In genomic region chr20:15455279-15455678, GRCh38 we compare ENCODE assay signal across 25 cellular contexts.
"Had no signal": no experiment of that assay in that cellular context is flagged by ENCODE, and none has a peak within 500 bp of the region (broad histone marks: within the 10 kb centered on the region; RNA-seq: fewer than 3 reads in every experiment).

No MANE protein-coding gene starts in this region.

- H3K4me1 ChIP-seq: colonic mucosa, esophagus muscularis mucosa, foreskin keratinocyte, gastroesophageal sphincter, heart right ventricle, pancreas, right lobe of liver, suprapubic skin, transverse colon, upper lobe of right lung, uterus had no signal

- H3K27ac ChIP-seq: colonic mucosa, esophagus muscularis mucosa, foreskin keratinocyte, gastroesophageal sphincter, heart right ventricle, neutrophil, pancreas, right lobe of liver, suprapubic skin, transverse colon, upper lobe of right lung, uterus had no signal

- DNase-seq: colonic mucosa; effector CD8-positive, alpha-beta T cell; endodermal cell; foreskin keratinocyte; glutamatergic neuron; heart right ventricle; hypothalamus; immature natural killer cell; kidney glomerular epithelial cell; pancreas; right lobe of liver; small intestine; stimulated activated CD4-positive, alpha-beta T cell treated with anti-CD3 and anti-CD28 coated beads, Interleukin-15, amount 100 ng/mL, for 24 hours; stimulated activated CD4-positive, alpha-beta T cell treated with anti-CD3 and anti-CD28 coated beads, Interleukin-2, amount 100 ng/mL, for 48 hours; stimulated activated naive B cell treated with anti-CD40 and anti-IgM and Interleukin-4, amounts not matched to agents 10 μg/mL and 1 μg/mL and 100 μg/mL, for 72 hours; transverse colon; upper lobe of right lung; uterus had no signal

- ATAC-seq: foreskin keratinocyte; gastroesophageal sphincter; heart right ventricle; left lobe of liver; natural killer cell treated with Interleukin-12 subunit alpha and Interleukin-12 subunit beta and Interleukin-15 and Interleukin-18, amount 100 ng/mL, for 72 hours; pancreas; right lobe of liver; stimulated activated naive B cell treated with anti-CD40 and anti-IgM and Interleukin-4, amounts not matched to agents 10 μg/mL and 1 μg/mL and 100 μg/mL, for 72 hours; upper lobe of right lung had no signal

- H3K27me3 ChIP-seq: colonic mucosa, esophagus muscularis mucosa, foreskin keratinocyte, gastroesophageal sphincter, heart right ventricle, neutrophil, pancreas, right lobe of liver, suprapubic skin, transverse colon, upper lobe of right lung, uterus had no signal

- H3K4me3 ChIP-seq: colonic mucosa, esophagus muscularis mucosa, gastroesophageal sphincter, heart right ventricle, lung, pancreas, right lobe of liver, suprapubic skin, transverse colon, upper lobe of right lung, uterus had no signal

- H3K36me3 ChIP-seq: colonic mucosa, esophagus muscularis mucosa, gastroesophageal sphincter, heart right ventricle, neutrophil, pancreas, right lobe of liver, suprapubic skin, transverse colon, upper lobe of right lung, uterus had no signal

- H3K9me3 ChIP-seq: colonic mucosa, esophagus muscularis mucosa, gastroesophageal sphincter, heart right ventricle, neutrophil, pancreas, right lobe of liver, suprapubic skin, transverse colon, upper lobe of right lung, uterus had no signal
